Comparison of ENCODE assay signal across 1 cellular context in the genomic region with DNA sequence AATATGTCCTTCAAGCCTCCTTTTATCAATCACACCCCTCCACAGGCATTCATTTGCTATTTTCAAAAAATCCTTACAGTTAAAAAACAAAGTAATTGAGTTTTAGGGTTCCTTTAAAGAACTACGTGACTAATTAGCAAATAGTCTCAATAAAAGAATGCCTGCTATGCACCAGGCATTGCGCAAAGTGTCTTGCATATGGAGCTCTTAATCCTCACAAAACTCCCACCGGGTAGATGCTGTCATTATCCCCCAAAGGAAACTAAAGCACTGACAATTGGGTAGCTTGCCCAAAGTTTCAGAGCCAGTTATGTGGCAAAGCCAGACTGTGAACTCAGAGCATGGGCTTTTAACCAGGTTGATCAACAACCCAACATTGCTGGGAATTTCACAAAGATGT.
TF ChIP-seq lines count a peak whose summit lies in the region.

No MANE protein-coding gene starts in this region.

TF ChIP-seq in H1, 55 proteins besides CTCF, POLR2A, EP300 and RAD21:
- TF ChIP-seq CEBPB (IDR thresholded peaks at IDR 0.05; ENCODE audit: low read depth, low read length) = peak; percentile 62; the same call in 1 of the 2 replicates
- TF ChIP-seq, protein P1, sequence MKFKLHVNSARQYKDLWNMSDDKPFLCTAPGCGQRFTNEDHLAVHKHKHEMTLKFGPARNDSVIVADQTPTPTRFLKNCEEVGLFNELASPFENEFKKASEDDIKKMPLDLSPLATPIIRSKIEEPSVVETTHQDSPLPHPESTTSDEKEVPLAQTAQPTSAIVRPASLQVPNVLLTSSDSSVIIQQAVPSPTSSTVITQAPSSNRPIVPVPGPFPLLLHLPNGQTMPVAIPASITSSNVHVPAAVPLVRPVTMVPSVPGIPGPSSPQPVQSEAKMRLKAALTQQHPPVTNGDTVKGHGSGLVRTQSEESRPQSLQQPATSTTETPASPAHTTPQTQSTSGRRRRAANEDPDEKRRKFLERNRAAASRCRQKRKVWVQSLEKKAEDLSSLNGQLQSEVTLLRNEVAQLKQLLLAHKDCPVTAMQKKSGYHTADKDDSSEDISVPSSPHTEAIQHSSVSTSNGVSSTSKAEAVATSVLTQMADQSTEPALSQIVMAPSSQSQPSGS (IDR thresholded peaks at IDR 0.05; ENCODE audit: low read length) = no peak
- TF ChIP-seq NRF1 (IDR thresholded peaks at IDR 0.05; ENCODE audit: low read depth, low read length) = no peak
